In the genomic region with DNA sequence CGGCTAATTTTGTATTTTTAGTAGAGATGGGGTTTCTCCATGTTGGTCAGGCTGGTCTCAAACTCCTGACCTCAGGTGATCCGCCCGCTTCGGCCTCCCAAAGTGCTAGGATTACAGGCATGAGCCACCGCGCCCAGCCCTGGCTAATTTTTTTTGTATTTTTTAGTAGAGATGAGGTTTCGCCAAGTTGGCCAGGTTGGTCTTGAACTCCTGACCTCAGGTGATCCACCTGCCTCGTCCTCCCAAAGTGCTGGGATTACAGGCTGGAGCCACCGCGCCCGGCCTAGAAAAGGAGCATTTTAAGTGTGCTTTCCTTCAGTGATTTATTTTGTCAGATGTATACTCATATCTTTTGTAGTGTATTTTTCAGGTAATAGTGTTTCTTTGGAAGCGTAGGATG, we compare ENCODE assay signal across 6 cellular contexts. TPM values are rescaled to one million over a fixed set of nuclear protein-coding genes. Genes with fewer than 3 reads are reported as not detected.
DNase-seq lines count a peak whose midpoint lies in the region; ATAC-seq and TF ChIP-seq lines count a peak whose summit lies in the region.
"Not testable (repeated sequence)": the region's sequence is repeated elsewhere in the genome, so short reads cannot be mapped to it uniquely, and the experiment has no call there.

No MANE protein-coding gene starts in this region.

- not testable (repeated sequence) for H3K27me3 Mint-ChIP-seq in activated T-cell treated with anti-CD3 and anti-CD28 coated beads, Interleukin-2, amount 50 U/mL, for 24 hours

- H3K9me2 ChIP-seq in DOHH2 (replicated peaks; ENCODE audit: control insufficient read depth, low read length), result not testable (repeated sequence)

- POLR2A ChIA-PET in RWPE1 (lab: Yijun Ruan, JAX; ENCODE audit: low non-redundant PET), result not testable (repeated sequence)

- not testable (repeated sequence) for TF ChIP-seq POLR2A in gastroesophageal sphincter (IDR thresholded peaks at IDR 0.05); prostate gland (IDR thresholded peaks at IDR 0.05)

- not testable (repeated sequence) for H3K27me3 ChIP-seq in DOHH2 (ENCODE audit: control insufficient read depth, low read length); gastroesophageal sphincter; prostate gland (replicated peaks; ENCODE audit: insufficient read depth); thoracic aorta (replicated peaks; ENCODE audit: insufficient read depth)

- peak overlapping the region; percentile 72 for H3K4me2 ChIP-seq in DOHH2 (ENCODE audit: low read length)

- not testable (repeated sequence) for H3K4me3 Mint-ChIP-seq in activated T-cell treated with anti-CD3 and anti-CD28 coated beads, Interleukin-2, amount 50 U/mL, for 24 hours

- H3K36me3 Mint-ChIP-seq in activated T-cell treated with anti-CD3 and anti-CD28 coated beads, Interleukin-2, amount 50 U/mL, for 24 hours (ENCODE audit: low read depth), result peaks cover 90% of the 10 kb centered on the region

- H3K9me3 ChIP-seq in DOHH2 (ENCODE audit: control insufficient read depth, insufficient read depth, low read length); gastroesophageal sphincter; prostate gland; thoracic aorta: not testable (repeated sequence)

- not testable (repeated sequence) for TF ChIP-seq CTCF in DOHH2 (IDR thresholded peaks at IDR 0.05; ENCODE audit: low read depth, low read length, poor library complexity, severe bottlenecking); RWPE1 (conservative IDR thresholded peaks at IDR 0.05; ENCODE audit: low read depth); gastroesophageal sphincter (IDR thresholded peaks at IDR 0.05); prostate gland (IDR thresholded peaks at IDR 0.05); thoracic aorta (IDR thresholded peaks at IDR 0.05)

- 81 to 89% methylated on average over 5 of the region's 12 CpGs for WGBS in gastroesophageal sphincter (ENCODE audit: low coverage in 1 of 2), 2 donors
- 88% methylated on average over 12 of the region's 12 CpGs for WGBS in prostate gland

- intact Hi-C loops in prostate gland (cut with DNase I), result not testable (repeated sequence)

- not testable (repeated sequence) for H3K4me3 ChIP-seq in DOHH2 (ENCODE audit: low read length); gastroesophageal sphincter; prostate gland; thoracic aorta

- not testable (repeated sequence) for ATAC-seq in gastroesophageal sphincter; thoracic aorta (ENCODE audit: insufficient number of reproducible peaks, low FRiP score, low read depth)

- peaks cover 64% of the 10 kb centered on the region for H3K4me1 ChIP-seq in DOHH2 (ENCODE audit: control insufficient read depth, low read length)
- peaks cover 3 to 100% (median 32%) of the 10 kb centered on the region in 3 donors for H3K4me1 ChIP-seq in gastroesophageal sphincter
- peaks cover 25% of the 10 kb centered on the region for H3K4me1 ChIP-seq in prostate gland (replicated peaks)
- H3K4me1 ChIP-seq in thoracic aorta (ENCODE audit: control insufficient read depth in 1 of 2, low read depth in 2 of 2), result peaks cover 46 to 89% of the 10 kb centered on the region in 2 donors

- CTCF ChIA-PET in RWPE1 (lab: Yijun Ruan, JAX), result not testable (repeated sequence)

- not testable (repeated sequence) for DNase-seq in RWPE1 (ENCODE audit: low spot score); prostate gland (ENCODE audit: low spot score); thoracic aorta (ENCODE audit: low spot score)
- peak; percentile 15 for DNase-seq in activated T-cell treated with anti-CD3 and anti-CD28 coated beads, Interleukin-2, amount 50 U/mL, for 24 hours

- H3K27ac Mint-ChIP-seq in activated T-cell treated with anti-CD3 and anti-CD28 coated beads, Interleukin-2, amount 50 U/mL, for 24 hours, result peak overlapping the region; percentile 52

- H3K4me1 Mint-ChIP-seq in activated T-cell treated with anti-CD3 and anti-CD28 coated beads, Interleukin-2, amount 50 U/mL, for 24 hours (ENCODE audit: low read depth), result peaks cover 61% of the 10 kb centered on the region

- peaks cover 100% of the 10 kb centered on the region for H3K79me2 ChIP-seq in DOHH2 (ENCODE audit: control insufficient read depth, low read length)

- H3F3A ChIP-seq in DOHH2 (ENCODE audit: control insufficient read depth, insufficient read depth), result not testable (repeated sequence)

- not testable (repeated sequence) for H3K27ac ChIP-seq in DOHH2 (ENCODE audit: low read depth, low read length)
- H3K27ac ChIP-seq in RWPE1, result 0 out of 2 replicates have a peak overlapping the region, but pooled peaks have one; percentile 3
- H3K27ac ChIP-seq in gastroesophageal sphincter, result peak overlapping the region in 3 of 4 donors; percentile 42 to 64 (median 47)
- peak overlapping the region; percentile 82 to 98 for H3K27ac ChIP-seq in prostate gland
- peak overlapping the region; percentile 11 to 15 for H3K27ac ChIP-seq in thoracic aorta

- H4K20me1 ChIP-seq in DOHH2 (ENCODE audit: control insufficient read depth, insufficient read depth, low read depth, low read length), result peaks cover 18% of the 10 kb centered on the region

- H3K36me3 ChIP-seq in DOHH2 (ENCODE audit: control insufficient read depth, low read length), result peaks cover 93% of the 10 kb centered on the region
- peaks cover 0 to 57% of the 10 kb centered on the region in 2 donors for H3K36me3 ChIP-seq in gastroesophageal sphincter
- H3K36me3 ChIP-seq in prostate gland, thoracic aorta: not testable (repeated sequence)

- not testable (repeated sequence) for TF ChIP-seq EP300 in gastroesophageal sphincter (IDR thresholded peaks at IDR 0.05)

- not testable (repeated sequence) for H3K9me3 Mint-ChIP-seq in activated T-cell treated with anti-CD3 and anti-CD28 coated beads, Interleukin-2, amount 50 U/mL, for 24 hours

RNA-seq across cellular contexts. Expression of gene THRAP3, which starts 6.0 kb away (rescaled TPM):
- total RNA-seq in gastroesophageal sphincter (100 to 1,000 TPM; 100 to 123 (median 114) TPM), prostate gland (100 to 1,000 TPM; 100 to 123 TPM), thoracic aorta (100 to 1,000 TPM in 1 of 2 donors, 10 to 100 TPM in 1; 49.3 to 111 TPM)
